ENCODE assay signal across 1 cellular context in genomic region chr6:43798688-43799444, GRCh38.
A peak's percentile ranks its signal among the peaks of the same experiment; 100 is the strongest.
TF ChIP-seq lines count a peak whose summit lies in the region.

No MANE protein-coding gene starts in this region.

TF ChIP-seq in HepG2, 621 proteins besides CTCF, POLR2A, EP300 and RAD21 (continued from another document and continues in another):
- TF ChIP-seq TFDP1 (CRISPR knock-in tag; IDR thresholded peaks at IDR 0.05; ENCODE audit: borderline replicate concordance) (no peak), ZNF550 (CRISPR knock-in tag; IDR thresholded peaks at IDR 0.05; ENCODE audit: borderline replicate concordance) (no peak), ZBTB46 (CRISPR knock-in tag; IDR thresholded peaks at IDR 0.05; ENCODE audit: borderline replicate concordance) (no peak), ZNF652 (CRISPR knock-in tag; IDR thresholded peaks at IDR 0.05; ENCODE audit: borderline replicate concordance, low read depth) (no peak), MNT (IDR thresholded peaks at IDR 0.05) (peak; percentile 19; the same call in 1 of the 2 replicates), HNRNPL (IDR thresholded peaks at IDR 0.05; ENCODE audit: low read depth, low read length) (no peak), CC2D1A (CRISPR knock-in tag; IDR thresholded peaks at IDR 0.05) (no peak), CHCHD3 (CRISPR knock-in tag; IDR thresholded peaks at IDR 0.05) (no peak), RXRA (CRISPR knock-in tag; IDR thresholded peaks at IDR 0.05) (peak; percentile 73; the same call in 1 of the 2 replicates), ZNF232 (CRISPR knock-in tag; IDR thresholded peaks at IDR 0.05; ENCODE audit: borderline replicate concordance) (no peak), ZSCAN20 (CRISPR knock-in tag; IDR thresholded peaks at IDR 0.05; ENCODE audit: borderline replicate concordance) (no peak), GMEB1 (CRISPR knock-in tag; IDR thresholded peaks at IDR 0.05; ENCODE audit: borderline replicate concordance) (no peak), SP5 (CRISPR knock-in tag; IDR thresholded peaks at IDR 0.05; ENCODE audit: borderline replicate concordance, low read depth) (peak; percentile 53), ETS1 (CRISPR knock-in tag; IDR thresholded peaks at IDR 0.05) (no peak), SMAD9 (CRISPR knock-in tag; IDR thresholded peaks at IDR 0.05) (no peak), ARID4A (CRISPR knock-in tag; IDR thresholded peaks at IDR 0.05; ENCODE audit: borderline replicate concordance) (0 out of 2 replicates have a peak, but pooled peaks have one; percentile 31), FOXA1 (IDR thresholded peaks at IDR 0.05) (no peak), FOXA1 (CRISPR knock-in tag; IDR thresholded peaks at IDR 0.05) (no peak), SRF (IDR thresholded peaks at IDR 0.05; ENCODE audit: low read depth, low read length) (no peak), LCORL (IDR thresholded peaks at IDR 0.05) (no peak), LCORL (CRISPR knock-in tag; IDR thresholded peaks at IDR 0.05) (peak; percentile 72), ZNF790 (CRISPR knock-in tag; IDR thresholded peaks at IDR 0.05; ENCODE audit: borderline replicate concordance) (no peak), ZNF543 (CRISPR knock-in tag; IDR thresholded peaks at IDR 0.05) (no peak), RCOR2 (CRISPR knock-in tag; IDR thresholded peaks at IDR 0.05) (no peak), NONO (IDR thresholded peaks at IDR 0.05) (no peak), NONO (CRISPR knock-in tag; conservative IDR thresholded peaks at IDR 0.05) (no peak), AKAP8 (CRISPR knock-in tag; IDR thresholded peaks at IDR 0.05) (no peak), ZNF331 (CRISPR knock-in tag; IDR thresholded peaks at IDR 0.05) (peak; percentile 40; the same call in 1 of the 2 replicates), ZNF709 (CRISPR knock-in tag; IDR thresholded peaks at IDR 0.05) (no peak), CREBL2 (CRISPR knock-in tag; IDR thresholded peaks at IDR 0.05; ENCODE audit: borderline replicate concordance) (no peak), HHEX (CRISPR knock-in tag; IDR thresholded peaks at IDR 0.05) (0 out of 2 replicates have a peak, but pooled peaks have one; percentile 28), ZNF691 (CRISPR knock-in tag; IDR thresholded peaks at IDR 0.05; ENCODE audit: borderline replicate concordance, low read depth) (peak; percentile 90), PCBP2 (optimal IDR thresholded peaks at IDR 0.05; ENCODE audit: low read depth, low read length, poor library complexity, severe bottlenecking) (no peak), HOXA7 (CRISPR knock-in tag; IDR thresholded peaks at IDR 0.05) (no peak), HNF4G (IDR thresholded peaks at IDR 0.05; ENCODE audit: borderline replicate concordance, low read depth, low read length) (peak; percentile 32; the same call in 1 of the 2 replicates), HNF4G (CRISPR knock-in tag; IDR thresholded peaks at IDR 0.05; ENCODE audit: borderline replicate concordance, low read depth) (peak; percentile 58; the same call in 1 of the 2 replicates), CREB3 (CRISPR knock-in tag; IDR thresholded peaks at IDR 0.05) (no peak)
- TF ChIP-seq, protein P1, sequence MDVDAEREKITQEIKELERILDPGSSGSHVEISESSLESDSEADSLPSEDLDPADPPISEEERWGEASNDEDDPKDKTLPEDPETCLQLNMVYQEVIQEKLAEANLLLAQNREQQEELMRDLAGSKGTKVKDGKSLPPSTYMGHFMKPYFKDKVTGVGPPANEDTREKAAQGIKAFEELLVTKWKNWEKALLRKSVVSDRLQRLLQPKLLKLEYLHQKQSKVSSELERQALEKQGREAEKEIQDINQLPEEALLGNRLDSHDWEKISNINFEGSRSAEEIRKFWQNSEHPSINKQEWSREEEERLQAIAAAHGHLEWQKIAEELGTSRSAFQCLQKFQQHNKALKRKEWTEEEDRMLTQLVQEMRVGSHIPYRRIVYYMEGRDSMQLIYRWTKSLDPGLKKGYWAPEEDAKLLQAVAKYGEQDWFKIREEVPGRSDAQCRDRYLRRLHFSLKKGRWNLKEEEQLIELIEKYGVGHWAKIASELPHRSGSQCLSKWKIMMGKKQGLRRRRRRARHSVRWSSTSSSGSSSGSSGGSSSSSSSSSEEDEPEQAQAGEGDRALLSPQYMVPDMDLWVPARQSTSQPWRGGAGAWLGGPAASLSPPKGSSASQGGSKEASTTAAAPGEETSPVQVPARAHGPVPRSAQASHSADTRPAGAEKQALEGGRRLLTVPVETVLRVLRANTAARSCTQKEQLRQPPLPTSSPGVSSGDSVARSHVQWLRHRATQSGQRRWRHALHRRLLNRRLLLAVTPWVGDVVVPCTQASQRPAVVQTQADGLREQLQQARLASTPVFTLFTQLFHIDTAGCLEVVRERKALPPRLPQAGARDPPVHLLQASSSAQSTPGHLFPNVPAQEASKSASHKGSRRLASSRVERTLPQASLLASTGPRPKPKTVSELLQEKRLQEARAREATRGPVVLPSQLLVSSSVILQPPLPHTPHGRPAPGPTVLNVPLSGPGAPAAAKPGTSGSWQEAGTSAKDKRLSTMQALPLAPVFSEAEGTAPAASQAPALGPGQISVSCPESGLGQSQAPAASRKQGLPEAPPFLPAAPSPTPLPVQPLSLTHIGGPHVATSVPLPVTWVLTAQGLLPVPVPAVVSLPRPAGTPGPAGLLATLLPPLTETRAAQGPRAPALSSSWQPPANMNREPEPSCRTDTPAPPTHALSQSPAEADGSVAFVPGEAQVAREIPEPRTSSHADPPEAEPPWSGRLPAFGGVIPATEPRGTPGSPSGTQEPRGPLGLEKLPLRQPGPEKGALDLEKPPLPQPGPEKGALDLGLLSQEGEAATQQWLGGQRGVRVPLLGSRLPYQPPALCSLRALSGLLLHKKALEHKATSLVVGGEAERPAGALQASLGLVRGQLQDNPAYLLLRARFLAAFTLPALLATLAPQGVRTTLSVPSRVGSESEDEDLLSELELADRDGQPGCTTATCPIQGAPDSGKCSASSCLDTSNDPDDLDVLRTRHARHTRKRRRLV (CRISPR knock-in tag; IDR thresholded peaks at IDR 0.05), result no peak
- TF ChIP-seq, protein P2, sequence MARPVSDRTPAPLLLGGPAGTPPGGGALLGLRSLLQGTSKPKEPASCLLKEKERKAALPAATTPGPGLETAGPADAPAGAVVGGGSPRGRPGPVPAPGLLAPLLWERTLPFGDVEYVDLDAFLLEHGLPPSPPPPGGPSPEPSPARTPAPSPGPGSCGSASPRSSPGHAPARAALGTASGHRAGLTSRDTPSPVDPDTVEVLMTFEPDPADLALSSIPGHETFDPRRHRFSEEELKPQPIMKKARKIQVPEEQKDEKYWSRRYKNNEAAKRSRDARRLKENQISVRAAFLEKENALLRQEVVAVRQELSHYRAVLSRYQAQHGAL (CRISPR knock-in tag; IDR thresholded peaks at IDR 0.05; ENCODE audit: not compliant biosample characterization), result no peak
- TF ChIP-seq, protein P3, sequence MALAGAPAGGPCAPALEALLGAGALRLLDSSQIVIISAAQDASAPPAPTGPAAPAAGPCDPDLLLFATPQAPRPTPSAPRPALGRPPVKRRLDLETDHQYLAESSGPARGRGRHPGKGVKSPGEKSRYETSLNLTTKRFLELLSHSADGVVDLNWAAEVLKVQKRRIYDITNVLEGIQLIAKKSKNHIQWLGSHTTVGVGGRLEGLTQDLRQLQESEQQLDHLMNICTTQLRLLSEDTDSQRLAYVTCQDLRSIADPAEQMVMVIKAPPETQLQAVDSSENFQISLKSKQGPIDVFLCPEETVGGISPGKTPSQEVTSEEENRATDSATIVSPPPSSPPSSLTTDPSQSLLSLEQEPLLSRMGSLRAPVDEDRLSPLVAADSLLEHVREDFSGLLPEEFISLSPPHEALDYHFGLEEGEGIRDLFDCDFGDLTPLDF (CRISPR knock-in tag; IDR thresholded peaks at IDR 0.05), result no peak
